In genomic region chr6:31954511-31954910, GRCh38 we compare ENCODE assay signal across 24 cellular contexts. TPM values are rescaled to one million over a fixed set of nuclear protein-coding genes. Genes with fewer than 3 reads are reported as not detected.
"Had no signal": no experiment of that assay in that cellular context is flagged by ENCODE, and none has a peak within 500 bp of the region (broad histone marks: within the 10 kb centered on the region; RNA-seq: fewer than 3 reads in every experiment).

No MANE protein-coding gene starts in this region.

- DNase-seq: cortex of kidney; effector memory CD8-positive, alpha-beta T cell; gastrocnemius medialis; heart right ventricle; immature natural killer cell; left cardiac atrium; left ventricle myocardium inferior; lower lobe of right lung; mesenchymal stem cell; midbrain; psoas muscle; retina; sigmoid colon; stimulated activated CD4-positive, alpha-beta T cell treated with anti-CD3 and anti-CD28 coated beads, Interleukin-12 subunit alpha, Interleukin-12 subunit beta, amount 100 ng/mL, for 4 hours; stimulated activated naive CD8-positive, alpha-beta T cell treated with anti-CD3 and anti-CD28 coated beads, Interleukin-15, Interleukin-2, amounts not matched to agents 100 U/mL and 50 U/mL, for 24 hours; thyroid gland; uterus had no signal

- H3K27ac ChIP-seq: epithelial cell of prostate, esophagus muscularis mucosa, gastrocnemius medialis, heart right ventricle, left ventricle myocardium inferior, lower lobe of right lung, psoas muscle, sigmoid colon, skin epidermis, suprapubic skin, thyroid gland, upper lobe of left lung, uterus had no signal

- H3K27me3 ChIP-seq: esophagus muscularis mucosa, gastrocnemius medialis, heart right ventricle, sigmoid colon, suprapubic skin, thyroid gland, upper lobe of left lung, uterus had no signal

- ATAC-seq: effector memory CD8-positive, alpha-beta T cell; gastrocnemius medialis; heart right ventricle; left cardiac atrium; lower lobe of right lung; natural killer cell treated with Interleukin-12 subunit alpha and Interleukin-12 subunit beta and Interleukin-15 and Interleukin-18, amount 100 ng/mL, for 72 hours; psoas muscle; stimulated activated naive CD8-positive, alpha-beta T cell treated with anti-CD3 and anti-CD28 coated beads, Interleukin-15, Interleukin-2, amounts not matched to agents 100 U/mL and 50 U/mL, for 24 hours had no signal

- H3K27me3 Mint-ChIP-seq: effector memory CD8-positive, alpha-beta T cell; natural killer cell treated with Interleukin-12 subunit alpha and Interleukin-12 subunit beta and Interleukin-15 and Interleukin-18, amount 100 ng/mL, for 72 hours had no signal

- FAIRE-seq: keratinocyte had no signal

- H3K4me3 ChIP-seq: esophagus muscularis mucosa, gastrocnemius medialis, heart right ventricle, left ventricle myocardium inferior, lower lobe of right lung, psoas muscle, sigmoid colon, skin epidermis, suprapubic skin, thyroid gland, upper lobe of left lung, uterus had no signal

- H3K36me3 ChIP-seq: uterus had no signal

- H3K9me3 Mint-ChIP-seq: effector memory CD8-positive, alpha-beta T cell; immature natural killer cell; natural killer cell treated with Interleukin-12 subunit alpha and Interleukin-12 subunit beta and Interleukin-15 and Interleukin-18, amount 100 ng/mL, for 72 hours had no signal

- H3K4me3 Mint-ChIP-seq: effector memory CD8-positive, alpha-beta T cell; immature natural killer cell; natural killer cell treated with Interleukin-12 subunit alpha and Interleukin-12 subunit beta and Interleukin-15 and Interleukin-18, amount 100 ng/mL, for 72 hours had no signal

- H3K9me3 ChIP-seq: esophagus muscularis mucosa, gastrocnemius medialis, heart right ventricle, left ventricle myocardium inferior, lower lobe of right lung, psoas muscle, sigmoid colon, suprapubic skin, thyroid gland, upper lobe of left lung, uterus had no signal

RNA-seq across cellular contexts. Expression of gene C2, which starts 27.0 kb away (rescaled TPM):
- polyA plus RNA-seq: keratinocyte had no signal
